ENCODE assay signal across 9 cellular contexts in genomic region chr5:112492291-112492690, GRCh38.
A peak's percentile ranks its signal among the peaks of the same experiment; 100 is the strongest.
DNase-seq lines count a peak whose midpoint lies in the region; ATAC-seq and TF ChIP-seq lines count a peak whose summit lies in the region.
"Had no signal": no experiment of that assay in that cellular context is flagged by ENCODE, and none has a peak within 500 bp of the region (broad histone marks: within the 10 kb centered on the region; RNA-seq: fewer than 3 reads in every experiment).

No MANE protein-coding gene starts in this region.

- POLR2A ChIA-PET in CD8-positive, alpha-beta memory T cell (lab: Charles Lee): no interaction called here

- no peak overlapping the region for H3K27ac ChIP-seq in CD8-positive, alpha-beta memory T cell (ENCODE audit: low read depth, low read length)
- H3K27ac ChIP-seq: skin epidermis had no signal

- H3K4me3 ChIP-seq in WI38 (ENCODE audit: low read depth, low read length): no peak overlapping the region
- H3K4me3 ChIP-seq in retinal pigment epithelial cell (ENCODE audit: low read length): no peak overlapping the region
- no peak overlapping the region for H3K4me3 ChIP-seq in CD8-positive, alpha-beta memory T cell (ENCODE audit: low read length)
- H3K4me3 ChIP-seq: skin epidermis had no signal

- no peaks in the 10 kb centered on the region for H3K36me3 Mint-ChIP-seq in glutamatergic neuron (ENCODE audit: unreplicated experiment)
- peaks cover 0 to 3% (median 0%) of the 10 kb centered on the region in 3 donors for H3K36me3 Mint-ChIP-seq in CD8-positive, alpha-beta memory T cell

- H3K27ac Mint-ChIP-seq in glutamatergic neuron (ENCODE audit: unreplicated experiment): no peak overlapping the region
- no peak overlapping the region for H3K27ac Mint-ChIP-seq in CD8-positive, alpha-beta memory T cell

- H3K4me1 ChIP-seq in CD8-positive, alpha-beta memory T cell (ENCODE audit: insufficient read depth, low read length): no peaks in the 10 kb centered on the region

- H3K36me3 ChIP-seq in CD8-positive, alpha-beta memory T cell (ENCODE audit: insufficient read depth, low read length): no peaks in the 10 kb centered on the region

- no peak overlapping the region for H3K4me3 Mint-ChIP-seq in glutamatergic neuron (ENCODE audit: unreplicated experiment)
- no peak overlapping the region for H3K4me3 Mint-ChIP-seq in CD8-positive, alpha-beta memory T cell

- DNase-seq in AML-193 (lab: John Stamatoyannopoulos, UW) (peak; percentile 7 to 57), MV-4-11 (lab: John Stamatoyannopoulos, UW) (peak; percentile 49), glutamatergic neuron (peak; percentile 68), retinal pigment epithelial cell (ENCODE audit: low read depth) (peak; percentile 44)
- DNase-seq in CD8-positive, alpha-beta memory T cell: no peak

- ATAC-seq in GM18508 (IDR thresholded peaks at IDR 0.05; ENCODE audit: insufficient read depth, unreplicated experiment): peak; percentile 97
- ATAC-seq in HG02763 (IDR thresholded peaks at IDR 0.05; ENCODE audit: unreplicated experiment): peak; percentile 97

- no peaks in the 10 kb centered on the region for H3K27me3 Mint-ChIP-seq in glutamatergic neuron (ENCODE audit: unreplicated experiment)
- H3K27me3 Mint-ChIP-seq in CD8-positive, alpha-beta memory T cell: peaks cover 16 to 59% of the 10 kb centered on the region in 2 donors

- H3K27me3 ChIP-seq in CD8-positive, alpha-beta memory T cell (ENCODE audit: insufficient read depth, low read length, poor library complexity, severe bottlenecking): no peaks in the 10 kb centered on the region

- H3K9me3 Mint-ChIP-seq in glutamatergic neuron (ENCODE audit: unreplicated experiment): no peaks in the 10 kb centered on the region
- peaks cover 0 to 3% (median 0%) of the 10 kb centered on the region in 5 donors for H3K9me3 Mint-ChIP-seq in CD8-positive, alpha-beta memory T cell

- H3K4me1 Mint-ChIP-seq in glutamatergic neuron (ENCODE audit: low read depth, unreplicated experiment): no peaks in the 10 kb centered on the region
- H3K4me1 Mint-ChIP-seq in CD8-positive, alpha-beta memory T cell: no peaks in the 10 kb centered on the region

- TF ChIP-seq CTCF in WI38 (IDR thresholded peaks at IDR 0.05; ENCODE audit: low read depth, low read length) (peak; percentile 66), glutamatergic neuron (IDR thresholded peaks at IDR 0.05; ENCODE audit: partially characterized antibody, unreplicated experiment) (peak; percentile 60), retinal pigment epithelial cell (conservative IDR thresholded peaks at IDR 0.05; ENCODE audit: low read depth, low read length) (peak; percentile 97)

- CTCF ChIA-PET in CD8-positive, alpha-beta memory T cell (lab: Charles Lee): no interaction called here

- no peaks in the 10 kb centered on the region for H3K9me3 ChIP-seq in CD8-positive, alpha-beta memory T cell (ENCODE audit: low read length)

Comparison
In these comparisons a context has a peak if more than half of its experiments do, and no peak if none do; other contexts are left out.
1. DNase-seq: peak in AML-193 (2 of 2), MV-4-11 (single experiment), glutamatergic neuron (single experiment) and retinal pigment epithelial cell (single experiment); none in CD8-positive, alpha-beta memory T cell (0 of 5).
2. Peak in every context shown above with its lines, with median percentiles within 50 percentile points of each other: CTCF ChIP-seq.